1 cellular context compared by ENCODE assay signal in the genomic region with DNA sequence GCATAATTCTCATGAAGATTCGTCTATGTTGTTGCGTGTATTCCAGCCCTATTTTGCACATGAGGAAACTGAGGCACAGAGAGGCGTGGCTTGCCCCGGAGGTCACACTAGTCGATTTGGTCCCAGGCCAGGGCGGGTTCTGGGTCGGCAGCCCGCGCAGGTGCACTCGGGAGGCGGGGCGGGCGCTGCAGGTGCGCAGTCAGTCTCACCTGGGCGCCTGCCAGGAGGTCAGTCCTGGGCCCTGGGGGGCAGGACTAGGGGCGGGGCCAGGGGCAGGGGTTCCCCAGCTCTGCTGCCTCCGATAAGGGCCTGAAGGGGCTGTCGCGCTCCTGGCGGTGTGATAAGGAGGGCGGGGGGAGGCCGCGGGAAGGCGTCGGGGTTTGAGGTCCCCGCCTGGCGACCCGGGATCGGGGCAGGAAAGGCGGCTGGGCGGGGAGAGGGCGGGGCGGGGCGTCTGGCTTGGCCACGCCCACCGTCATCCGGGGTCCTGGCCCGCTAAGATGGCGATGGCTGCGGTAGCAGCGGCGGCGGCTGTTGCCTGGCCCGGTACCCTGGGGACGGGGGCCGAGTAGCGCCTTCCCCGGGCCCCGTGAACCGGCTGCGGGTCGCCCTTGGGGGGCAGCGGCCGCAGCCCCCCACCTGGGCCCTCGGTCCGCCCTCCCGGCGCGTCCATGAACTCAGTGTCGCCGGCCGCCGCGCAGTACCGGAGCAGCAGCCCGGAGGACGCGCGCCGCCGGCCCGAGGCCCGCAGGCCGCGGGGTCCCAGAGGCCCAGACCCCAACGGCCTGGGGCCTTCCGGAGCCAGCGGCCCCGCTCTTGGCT.
A peak's percentile ranks its signal among the peaks of the same experiment; 100 is the strongest.
TF ChIP-seq lines count a peak whose summit lies in the region.

A gene (plus strand): TSS at position 485 of the 822 bp plus-strand sequence. CDS start 187 bp downstream, at position 672.

TF ChIP-seq in GM23338, 12 proteins besides CTCF, POLR2A, EP300 and RAD21 (continued from another document):
- TF ChIP-seq, protein P1, sequence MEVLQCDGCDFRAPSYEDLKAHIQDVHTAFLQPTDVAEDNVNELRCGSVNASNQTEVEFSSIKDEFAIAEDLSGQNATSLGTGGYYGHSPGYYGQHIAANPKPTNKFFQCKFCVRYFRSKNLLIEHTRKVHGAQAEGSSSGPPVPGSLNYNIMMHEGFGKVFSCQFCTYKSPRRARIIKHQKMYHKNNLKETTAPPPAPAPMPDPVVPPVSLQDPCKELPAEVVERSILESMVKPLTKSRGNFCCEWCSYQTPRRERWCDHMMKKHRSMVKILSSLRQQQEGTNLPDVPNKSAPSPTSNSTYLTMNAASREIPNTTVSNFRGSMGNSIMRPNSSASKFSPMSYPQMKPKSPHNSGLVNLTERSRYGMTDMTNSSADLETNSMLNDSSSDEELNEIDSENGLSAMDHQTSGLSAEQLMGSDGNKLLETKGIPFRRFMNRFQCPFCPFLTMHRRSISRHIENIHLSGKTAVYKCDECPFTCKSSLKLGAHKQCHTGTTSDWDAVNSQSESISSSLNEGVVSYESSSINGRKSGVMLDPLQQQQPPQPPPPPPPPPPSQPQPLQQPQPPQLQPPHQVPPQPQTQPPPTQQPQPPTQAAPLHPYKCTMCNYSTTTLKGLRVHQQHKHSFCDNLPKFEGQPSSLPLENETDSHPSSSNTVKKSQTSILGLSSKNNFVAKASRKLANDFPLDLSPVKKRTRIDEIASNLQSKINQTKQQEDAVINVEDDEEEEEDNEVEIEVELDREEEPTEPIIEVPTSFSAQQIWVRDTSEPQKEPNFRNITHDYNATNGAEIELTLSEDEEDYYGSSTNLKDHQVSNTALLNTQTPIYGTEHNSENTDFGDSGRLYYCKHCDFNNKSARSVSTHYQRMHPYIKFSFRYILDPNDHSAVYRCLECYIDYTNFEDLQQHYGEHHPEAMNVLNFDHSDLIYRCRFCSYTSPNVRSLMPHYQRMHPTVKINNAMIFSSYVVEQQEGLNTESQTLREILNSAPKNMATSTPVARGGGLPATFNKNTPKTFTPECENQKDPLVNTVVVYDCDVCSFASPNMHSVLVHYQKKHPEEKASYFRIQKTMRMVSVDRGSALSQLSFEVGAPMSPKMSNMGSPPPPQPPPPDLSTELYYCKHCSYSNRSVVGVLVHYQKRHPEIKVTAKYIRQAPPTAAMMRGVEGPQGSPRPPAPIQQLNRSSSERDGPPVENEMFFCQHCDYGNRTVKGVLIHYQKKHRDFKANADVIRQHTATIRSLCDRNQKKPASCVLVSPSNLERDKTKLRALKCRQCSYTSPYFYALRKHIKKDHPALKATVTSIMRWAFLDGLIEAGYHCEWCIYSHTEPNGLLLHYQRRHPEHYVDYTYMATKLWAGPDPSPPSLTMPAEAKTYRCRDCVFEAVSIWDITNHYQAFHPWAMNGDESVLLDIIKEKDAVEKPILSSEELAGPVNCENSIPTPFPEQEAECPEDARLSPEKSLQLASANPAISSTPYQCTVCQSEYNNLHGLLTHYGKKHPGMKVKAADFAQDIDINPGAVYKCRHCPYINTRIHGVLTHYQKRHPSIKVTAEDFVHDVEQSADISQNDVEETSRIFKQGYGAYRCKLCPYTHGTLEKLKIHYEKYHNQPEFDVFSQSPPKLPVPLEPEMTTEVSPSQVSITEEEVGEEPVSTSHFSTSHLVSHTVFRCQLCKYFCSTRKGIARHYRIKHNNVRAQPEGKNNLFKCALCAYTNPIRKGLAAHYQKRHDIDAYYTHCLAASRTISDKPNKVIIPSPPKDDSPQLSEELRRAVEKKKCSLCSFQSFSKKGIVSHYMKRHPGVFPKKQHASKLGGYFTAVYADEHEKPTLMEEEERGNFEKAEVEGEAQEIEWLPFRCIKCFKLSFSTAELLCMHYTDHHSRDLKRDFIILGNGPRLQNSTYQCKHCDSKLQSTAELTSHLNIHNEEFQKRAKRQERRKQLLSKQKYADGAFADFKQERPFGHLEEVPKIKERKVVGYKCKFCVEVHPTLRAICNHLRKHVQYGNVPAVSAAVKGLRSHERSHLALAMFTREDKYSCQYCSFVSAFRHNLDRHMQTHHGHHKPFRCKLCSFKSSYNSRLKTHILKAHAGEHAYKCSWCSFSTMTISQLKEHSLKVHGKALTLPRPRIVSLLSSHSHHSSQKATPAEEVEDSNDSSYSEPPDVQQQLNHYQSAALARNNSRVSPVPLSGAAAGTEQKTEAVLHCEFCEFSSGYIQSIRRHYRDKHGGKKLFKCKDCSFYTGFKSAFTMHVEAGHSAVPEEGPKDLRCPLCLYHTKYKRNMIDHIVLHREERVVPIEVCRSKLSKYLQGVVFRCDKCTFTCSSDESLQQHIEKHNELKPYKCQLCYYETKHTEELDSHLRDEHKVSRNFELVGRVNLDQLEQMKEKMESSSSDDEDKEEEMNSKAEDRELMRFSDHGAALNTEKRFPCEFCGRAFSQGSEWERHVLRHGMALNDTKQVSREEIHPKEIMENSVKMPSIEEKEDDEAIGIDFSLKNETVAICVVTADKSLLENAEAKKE (CRISPR knock-in tag; IDR thresholded peaks at IDR 0.05) = no peak
- TF ChIP-seq, protein P2, sequence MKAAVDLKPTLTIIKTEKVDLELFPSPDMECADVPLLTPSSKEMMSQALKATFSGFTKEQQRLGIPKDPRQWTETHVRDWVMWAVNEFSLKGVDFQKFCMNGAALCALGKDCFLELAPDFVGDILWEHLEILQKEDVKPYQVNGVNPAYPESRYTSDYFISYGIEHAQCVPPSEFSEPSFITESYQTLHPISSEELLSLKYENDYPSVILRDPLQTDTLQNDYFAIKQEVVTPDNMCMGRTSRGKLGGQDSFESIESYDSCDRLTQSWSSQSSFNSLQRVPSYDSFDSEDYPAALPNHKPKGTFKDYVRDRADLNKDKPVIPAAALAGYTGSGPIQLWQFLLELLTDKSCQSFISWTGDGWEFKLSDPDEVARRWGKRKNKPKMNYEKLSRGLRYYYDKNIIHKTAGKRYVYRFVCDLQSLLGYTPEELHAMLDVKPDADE (IDR thresholded peaks at IDR 0.05) = no peak
- TF ChIP-seq STAT1 (IDR thresholded peaks at IDR 0.05; ENCODE audit: unreplicated experiment) (no peak), POLR2AphosphoS5 (IDR thresholded peaks at IDR 0.05; ENCODE audit: low read depth) (peak; percentile 87)
- TF ChIP-seq, protein P3, sequence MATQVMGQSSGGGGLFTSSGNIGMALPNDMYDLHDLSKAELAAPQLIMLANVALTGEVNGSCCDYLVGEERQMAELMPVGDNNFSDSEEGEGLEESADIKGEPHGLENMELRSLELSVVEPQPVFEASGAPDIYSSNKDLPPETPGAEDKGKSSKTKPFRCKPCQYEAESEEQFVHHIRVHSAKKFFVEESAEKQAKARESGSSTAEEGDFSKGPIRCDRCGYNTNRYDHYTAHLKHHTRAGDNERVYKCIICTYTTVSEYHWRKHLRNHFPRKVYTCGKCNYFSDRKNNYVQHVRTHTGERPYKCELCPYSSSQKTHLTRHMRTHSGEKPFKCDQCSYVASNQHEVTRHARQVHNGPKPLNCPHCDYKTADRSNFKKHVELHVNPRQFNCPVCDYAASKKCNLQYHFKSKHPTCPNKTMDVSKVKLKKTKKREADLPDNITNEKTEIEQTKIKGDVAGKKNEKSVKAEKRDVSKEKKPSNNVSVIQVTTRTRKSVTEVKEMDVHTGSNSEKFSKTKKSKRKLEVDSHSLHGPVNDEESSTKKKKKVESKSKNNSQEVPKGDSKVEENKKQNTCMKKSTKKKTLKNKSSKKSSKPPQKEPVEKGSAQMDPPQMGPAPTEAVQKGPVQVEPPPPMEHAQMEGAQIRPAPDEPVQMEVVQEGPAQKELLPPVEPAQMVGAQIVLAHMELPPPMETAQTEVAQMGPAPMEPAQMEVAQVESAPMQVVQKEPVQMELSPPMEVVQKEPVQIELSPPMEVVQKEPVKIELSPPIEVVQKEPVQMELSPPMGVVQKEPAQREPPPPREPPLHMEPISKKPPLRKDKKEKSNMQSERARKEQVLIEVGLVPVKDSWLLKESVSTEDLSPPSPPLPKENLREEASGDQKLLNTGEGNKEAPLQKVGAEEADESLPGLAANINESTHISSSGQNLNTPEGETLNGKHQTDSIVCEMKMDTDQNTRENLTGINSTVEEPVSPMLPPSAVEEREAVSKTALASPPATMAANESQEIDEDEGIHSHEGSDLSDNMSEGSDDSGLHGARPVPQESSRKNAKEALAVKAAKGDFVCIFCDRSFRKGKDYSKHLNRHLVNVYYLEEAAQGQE (IDR thresholded peaks at IDR 0.05; ENCODE audit: unreplicated experiment) = no peak
